In the genomic region with DNA sequence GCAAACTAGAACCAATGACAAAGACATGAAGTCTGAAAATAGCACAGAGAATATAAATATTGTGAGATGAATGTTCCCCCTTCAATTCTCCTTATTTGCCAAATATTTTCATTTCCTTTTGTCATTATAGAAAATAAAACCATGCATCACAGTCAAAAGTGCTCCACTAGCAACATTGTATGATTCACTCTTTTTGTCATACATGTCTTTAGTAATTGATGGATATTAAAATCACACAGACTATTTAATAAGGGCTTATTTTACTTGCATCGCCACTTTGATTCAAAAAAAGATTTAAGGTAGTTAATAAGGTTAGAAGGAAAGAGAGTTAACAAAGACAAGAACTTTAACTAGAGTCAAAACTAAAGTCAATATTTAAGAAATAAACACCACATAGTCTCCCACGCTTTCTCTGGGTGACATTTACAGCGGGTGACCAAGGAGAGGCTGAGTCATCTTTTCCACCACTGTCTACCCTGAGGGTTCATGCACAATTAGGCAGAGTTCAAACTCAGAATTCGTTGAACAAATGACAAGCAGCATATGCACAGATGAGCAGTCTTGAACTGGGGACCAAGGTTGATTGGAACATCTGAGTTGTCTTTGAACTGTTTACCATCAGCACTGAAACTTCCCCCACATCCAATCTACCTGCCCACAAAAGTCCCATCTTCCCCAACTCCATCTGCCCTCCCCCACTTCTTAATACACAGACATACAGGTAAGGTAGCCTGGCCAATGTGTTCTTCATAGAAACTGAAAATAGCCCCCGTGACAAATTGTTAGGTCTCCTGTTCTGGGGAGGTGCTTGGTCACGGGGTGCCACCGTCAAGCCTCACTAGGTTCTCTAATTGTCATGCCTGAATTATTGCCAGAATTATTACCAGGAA, we compare ENCODE assay signal across 8 cellular contexts. TPM values are rescaled to one million over a fixed set of nuclear protein-coding genes. Genes with fewer than 3 reads are reported as not detected.
DNase-seq lines count a peak whose midpoint lies in the region; ATAC-seq and TF ChIP-seq lines count a peak whose summit lies in the region.

No MANE protein-coding gene starts in this region.

- H3K9me3 ChIP-seq in lower lobe of right lung (no peaks in the 10 kb centered on the region), WERI-Rb-1 (ENCODE audit: severe bottlenecking) (peaks cover 4% of the 10 kb centered on the region)

- peak; percentile 29 for DNase-seq in NK-92 treated with Interleukin-12 subunit alpha and Interleukin-12 subunit beta, amount 100 ng/mL, for 24 hours (lab: John Stamatoyannopoulos, UW)
- no peak for DNase-seq in NK-92 (lab: John Stamatoyannopoulos, UW; ENCODE audit: unreplicated experiment)
- peak; percentile 46 to 47 for DNase-seq in activated T-cell treated with anti-CD3 and anti-CD28 coated beads, Interleukin-2, amount 50 U/mL, for 48 hours
- DNase-seq in stimulated activated CD4-positive, alpha-beta T cell treated with anti-CD3 and anti-CD28 coated beads, TNF-alpha, amount 100 ng/mL, for 48 hours (ENCODE audit: low read depth in 3 of 3) = peak; percentile 26 to 51 (median 27)
- DNase-seq in lower lobe of right lung = no peak
- no peak for DNase-seq in WERI-Rb-1
- no peak for DNase-seq in DMS114 treated with DMSO at 0.1 percent for 48 hours (lab: John Stamatoyannopoulos, UW; ENCODE audit: unreplicated experiment)

- no peaks in the 10 kb centered on the region for H3K27me3 ChIP-seq in lower lobe of right lung (ENCODE audit: low read depth)
- H3K27me3 ChIP-seq in WERI-Rb-1 (ENCODE audit: insufficient read depth, low read depth, severe bottlenecking) = peaks cover 18% of the 10 kb centered on the region

- peak; percentile 97 for ATAC-seq in HG03095 (IDR thresholded peaks at IDR 0.05; ENCODE audit: unreplicated experiment)
- ATAC-seq in lower lobe of right lung = no peak

- H3K4me1 ChIP-seq in lower lobe of right lung = no peaks in the 10 kb centered on the region

- no peak for TF ChIP-seq CTCF in lower lobe of right lung (IDR thresholded peaks at IDR 0.05)
- no peak for TF ChIP-seq CTCF in WERI-Rb-1 (IDR thresholded peaks at IDR 0.05; ENCODE audit: low read depth, low read length)

- intact Hi-C loops in lower lobe of right lung (cut with DNase I) = no loop called here

- H3K27ac ChIP-seq in lower lobe of right lung = no peak overlapping the region
- H3K27ac ChIP-seq in WERI-Rb-1 = no peak overlapping the region

- no peaks in the 10 kb centered on the region for H3K36me3 ChIP-seq in lower lobe of right lung
- H3K36me3 ChIP-seq in WERI-Rb-1 = no peaks in the 10 kb centered on the region

- H3K4me3 ChIP-seq in lower lobe of right lung = no peak overlapping the region
- H3K4me3 ChIP-seq in WERI-Rb-1 (ENCODE audit: low read depth, low read length) = no peak overlapping the region

RNA-seq across cellular contexts. Expression of a gene that starts 42.5 kb away (rescaled TPM):
- 7.8 TPM for total RNA-seq in lower lobe of right lung

Comparison
In these comparisons a context has a peak if more than half of its experiments do, and no peak if none do; other contexts are left out.
1. DNase-seq: peak in NK-92 treated with Interleukin-12 subunit alpha and Interleukin-12 subunit beta, amount 100 ng/mL, for 24 hours (single experiment), activated T-cell treated with anti-CD3 and anti-CD28 coated beads, Interleukin-2, amount 50 U/mL, for 48 hours (2 of 2) and stimulated activated CD4-positive, alpha-beta T cell treated with anti-CD3 and anti-CD28 coated beads, TNF-alpha, amount 100 ng/mL, for 48 hours (3 of 3); none in NK-92 (single experiment), lower lobe of right lung (single experiment), WERI-Rb-1 (single experiment) and DMS114 treated with DMSO at 0.1 percent for 48 hours (single experiment).